7 cellular contexts compared by ENCODE assay signal in the genomic region with DNA sequence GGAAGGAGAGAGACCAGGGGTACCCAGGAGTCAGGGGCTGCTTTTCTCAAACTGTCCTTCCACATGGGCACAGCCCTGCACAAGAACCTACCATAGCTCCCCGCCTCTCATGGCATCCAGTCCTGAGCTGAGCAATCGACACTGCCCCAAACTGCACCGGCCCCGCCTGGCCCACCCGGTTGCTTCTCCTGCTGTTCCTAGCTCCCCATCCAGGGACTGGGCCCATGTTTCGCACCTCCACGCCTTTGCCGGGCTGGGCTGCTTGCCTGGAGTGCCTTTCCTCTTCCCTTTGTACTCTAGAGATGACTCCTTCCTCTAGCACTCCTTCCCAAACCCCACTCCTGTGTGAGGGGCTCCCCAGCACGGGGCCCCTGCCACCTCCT.
"Had no signal": no experiment of that assay in that cellular context is flagged by ENCODE, and none has a peak within 500 bp of the region (broad histone marks: within the 10 kb centered on the region; RNA-seq: fewer than 3 reads in every experiment).

No MANE protein-coding gene starts in this region.

- H3K9ac ChIP-seq: GM23248 had no signal

- H2AFZ ChIP-seq: GM23248 had no signal

- H3K4me3 ChIP-seq: GM23248 had no signal

- FAIRE-seq: H54, HTR-8/SVneo had no signal

- DNase-seq: GM23248, GOT3, H9, HCEC 1CT, IMR-90 had no signal

- H3K27ac ChIP-seq: GM23248 had no signal
